Comparison of ENCODE assay signal across 1 cellular context in genomic region chr7:35505031-35505430, GRCh38.
TF ChIP-seq lines count a peak whose summit lies in the region.

No MANE protein-coding gene starts in this region.

TF ChIP-seq in HepG2, 621 proteins besides CTCF, POLR2A, EP300 and RAD21 (continued from another document):
- no peak for TF ChIP-seq GRHL1 (CRISPR knock-in tag; conservative IDR thresholded peaks at IDR 0.05)
- TF ChIP-seq MXD4 (CRISPR knock-in tag; IDR thresholded peaks at IDR 0.05) = no peak
- TF ChIP-seq ZKSCAN1 (IDR thresholded peaks at IDR 0.05; ENCODE audit: low read length) = no peak
- TF ChIP-seq ZNF317 (CRISPR knock-in tag; IDR thresholded peaks at IDR 0.05) = no peak
- no peak for TF ChIP-seq ZNF10 (CRISPR knock-in tag; IDR thresholded peaks at IDR 0.05; ENCODE audit: borderline replicate concordance, low read depth)
- TF ChIP-seq ZNF333 (CRISPR knock-in tag; IDR thresholded peaks at IDR 0.05; ENCODE audit: borderline replicate concordance) = no peak
- TF ChIP-seq CREM (IDR thresholded peaks at IDR 0.05) = no peak
- no peak for TF ChIP-seq CREM (CRISPR knock-in tag; IDR thresholded peaks at IDR 0.05)
- TF ChIP-seq HHEX (CRISPR knock-in tag; IDR thresholded peaks at IDR 0.05) = no peak
- no peak for TF ChIP-seq SOX13 (IDR thresholded peaks at IDR 0.05)
- TF ChIP-seq SOX13 (CRISPR knock-in tag; conservative IDR thresholded peaks at IDR 0.05 in 1 of 2, IDR thresholded peaks at IDR 0.05 in 1 of 2) = peak in 1 of 2 experiments; percentile 49; a peak in 1 of 4 replicates
- TF ChIP-seq ZNF441 (CRISPR knock-in tag; IDR thresholded peaks at IDR 0.05; ENCODE audit: borderline replicate concordance) = peak; percentile 87
